ENCODE assay signal across 20 cellular contexts in genomic region chr1:204432708-204433107, GRCh38. TPM values are rescaled to one million over a fixed set of nuclear protein-coding genes. Genes with fewer than 3 reads are reported as not detected.
DNase-seq lines count a peak whose midpoint lies in the region; ATAC-seq and TF ChIP-seq lines count a peak whose summit lies in the region.
"Had no signal": no experiment of that assay in that cellular context is flagged by ENCODE, and none has a peak within 500 bp of the region (broad histone marks: within the 10 kb centered on the region; RNA-seq: fewer than 3 reads in every experiment).

No MANE protein-coding gene starts in this region.

- TF ChIP-seq EP300 in sigmoid colon (IDR thresholded peaks at IDR 0.05): no peak

- H3K27me3 Mint-ChIP-seq in natural killer cell (ENCODE audit: low read depth in 2 of 2): no peaks in the 10 kb centered on the region
- H3K27me3 Mint-ChIP-seq: CD4-positive, alpha-beta T cell had no signal

- no peaks in the 10 kb centered on the region for H3K9me3 ChIP-seq in right cardiac atrium (ENCODE audit: control insufficient read depth, low read length)
- no peaks in the 10 kb centered on the region for H3K9me3 ChIP-seq in right atrium auricular region
- H3K9me3 ChIP-seq in ascending aorta: no peaks in the 10 kb centered on the region
- no peaks in the 10 kb centered on the region for H3K9me3 ChIP-seq in sigmoid colon
- H3K9me3 ChIP-seq in thoracic aorta: no peaks in the 10 kb centered on the region
- H3K9me3 ChIP-seq: BLaER1, Caco-2, MG63 had no signal

- H3K4me1 ChIP-seq in right cardiac atrium (ENCODE audit: control insufficient read depth, insufficient read depth, low read length): peaks cover 2% of the 10 kb centered on the region
- H3K4me1 ChIP-seq in right atrium auricular region: peaks cover 0 to 29% of the 10 kb centered on the region in 2 donors
- peaks cover 0 to 26% of the 10 kb centered on the region in 2 donors for H3K4me1 ChIP-seq in ascending aorta
- peaks cover 0 to 50% (median 46%) of the 10 kb centered on the region in 4 donors for H3K4me1 ChIP-seq in sigmoid colon
- peaks cover 17 to 67% of the 10 kb centered on the region in 2 donors for H3K4me1 ChIP-seq in thoracic aorta (ENCODE audit: control insufficient read depth in 1 of 2, low read depth in 2 of 2)
- H3K4me1 ChIP-seq: BLaER1 had no signal

- DNase-seq in right cardiac atrium (no peak), right atrium auricular region (ENCODE audit: low spot score) (no peak), ascending aorta (ENCODE audit: low spot score in 2 of 2) (no peak), sigmoid colon (no peak), thoracic aorta (ENCODE audit: low spot score) (no peak), natural killer cell (no peak), HUDEP-2 (lab: John Stamatoyannopoulos, UW; ENCODE audit: unreplicated experiment in 76 of 76) (no peak)
- DNase-seq: Caco-2; CD4-positive, alpha-beta T cell; GM23248; H7; HFFc6; KBM-7; MG63; NCI-H2029 treated with DMSO at 0.1 percent for 48 hours; NCI-H2227 treated with DMSO at 0.1 percent for 48 hours; NCI-H526 treated with DMSO at 0.1 percent for 48 hours; SHP77 had no signal

- peaks cover 79% of the 10 kb centered on the region for H3K36me3 ChIP-seq in right atrium auricular region
- H3K36me3 ChIP-seq in ascending aorta: peaks cover 30 to 39% of the 10 kb centered on the region in 2 donors
- peaks cover 8 to 49% (median 19%) of the 10 kb centered on the region in 4 donors for H3K36me3 ChIP-seq in sigmoid colon
- H3K36me3 ChIP-seq in thoracic aorta: peaks cover 18% of the 10 kb centered on the region

- H3K9me3 Mint-ChIP-seq in natural killer cell: no peaks in the 10 kb centered on the region
- H3K9me3 Mint-ChIP-seq: CD4-positive, alpha-beta T cell; HFFc6 had no signal

- H3K27ac ChIP-seq in right cardiac atrium (ENCODE audit: low read length) (peak overlapping the region; percentile 23), right atrium auricular region (no peak overlapping the region), ascending aorta (peak overlapping the region; percentile 59 to 65), sigmoid colon (peak overlapping the region in 3 of 4 donors; percentile 63 to 91 (median 74)), thoracic aorta (peak overlapping the region; percentile 29 to 62)
- H3K27ac ChIP-seq: BLaER1 had no signal

- TF ChIP-seq CTCF in right atrium auricular region (IDR thresholded peaks at IDR 0.05): no peak
- TF ChIP-seq CTCF in ascending aorta (IDR thresholded peaks at IDR 0.05): no peak
- TF ChIP-seq CTCF in sigmoid colon (IDR thresholded peaks at IDR 0.05): no peak
- TF ChIP-seq CTCF in thoracic aorta (IDR thresholded peaks at IDR 0.05): no peak
- no peak for TF ChIP-seq CTCF in natural killer cell (IDR thresholded peaks at IDR 0.05)

- H3K4me3 Mint-ChIP-seq in natural killer cell: no peak overlapping the region
- H3K4me3 Mint-ChIP-seq: CD4-positive, alpha-beta T cell; HFFc6 had no signal

- H3K27me3 ChIP-seq in right cardiac atrium (ENCODE audit: control insufficient read depth, insufficient read depth) (no peaks in the 10 kb centered on the region), right atrium auricular region (no peaks in the 10 kb centered on the region), ascending aorta (no peaks in the 10 kb centered on the region), sigmoid colon (no peaks in the 10 kb centered on the region), thoracic aorta (replicated peaks; ENCODE audit: insufficient read depth) (no peaks in the 10 kb centered on the region)
- H3K27me3 ChIP-seq: BLaER1, MG63 had no signal

- peaks cover 6 to 7% of the 10 kb centered on the region in 2 donors for H3K4me1 Mint-ChIP-seq in natural killer cell

- H3K27ac Mint-ChIP-seq in natural killer cell: no peak overlapping the region
- H3K27ac Mint-ChIP-seq: HFFc6 had no signal

- intact Hi-C loops in right cardiac atrium (cut with DNase I): loop anchor here in 1 of 4 donors (5.0 kb wide), 1 partner anchor 70 kb away; no protein-coding TSS in a partner anchor
- intact Hi-C loops in ascending aorta (cut with DNase I): no loop called here
- intact Hi-C loops in sigmoid colon (cut with DNase I): no loop called here
- intact Hi-C loops in natural killer cell (cut with micrococcal nuclease): no loop called here

- H3K4me3 ChIP-seq in right cardiac atrium (ENCODE audit: low read length): no peak overlapping the region
- no peak overlapping the region for H3K4me3 ChIP-seq in right atrium auricular region
- H3K4me3 ChIP-seq in ascending aorta: no peak overlapping the region
- H3K4me3 ChIP-seq in sigmoid colon: no peak overlapping the region
- H3K4me3 ChIP-seq in thoracic aorta: no peak overlapping the region
- H3K4me3 ChIP-seq: BLaER1, GM23248, MG63 had no signal

- TF ChIP-seq POLR2A in sigmoid colon (IDR thresholded peaks at IDR 0.05): no peak

- peaks cover 15% of the 10 kb centered on the region for H3K36me3 Mint-ChIP-seq in natural killer cell

- ATAC-seq in right cardiac atrium (no peak), thoracic aorta (ENCODE audit: insufficient number of reproducible peaks, low FRiP score, low read depth) (no peak), GM19351 (IDR thresholded peaks at IDR 0.05; ENCODE audit: unreplicated experiment) (no peak), natural killer cell (no peak)

- 91% methylated on average over 2 of the region's 2 CpGs for WGBS in right cardiac atrium
- WGBS in sigmoid colon, 2 donors: 92 to 96% methylated on average over 2 of the region's 2 CpGs

RNA-seq across cellular contexts. Expression of gene PPP1R15B, which starts 21.1 kb away (rescaled TPM):
- total RNA-seq in right cardiac atrium (10 to 100 TPM; 20.0 to 36.3 (median 23.9) TPM), right atrium auricular region (10 to 100 TPM; 27.3 to 30.9 TPM), ascending aorta (36.1 TPM), sigmoid colon (10 to 100 TPM; 40.0 to 44.7 (median 42.9) TPM), thoracic aorta (10 to 100 TPM; 40.1 to 64.5 TPM), natural killer cell (100 to 1,000 TPM; 174 to 236 (median 222) TPM)
- polyA plus RNA-seq in right cardiac atrium (14.2 TPM), sigmoid colon (10 to 100 TPM in 1 of 3 donors, 1 to 10 TPM in 2; 9.0 to 31.3 (median 9.5) TPM)

Comparison
In these comparisons a context has a peak if more than half of its experiments do, and no peak if none do; other contexts are left out.
1. H3K27ac ChIP-seq: peak in right cardiac atrium (single experiment), ascending aorta (2 of 2), sigmoid colon (3 of 4) and thoracic aorta (2 of 2); none in right atrium auricular region (0 of 2).